1 cellular context compared by ENCODE assay signal in the genomic region with DNA sequence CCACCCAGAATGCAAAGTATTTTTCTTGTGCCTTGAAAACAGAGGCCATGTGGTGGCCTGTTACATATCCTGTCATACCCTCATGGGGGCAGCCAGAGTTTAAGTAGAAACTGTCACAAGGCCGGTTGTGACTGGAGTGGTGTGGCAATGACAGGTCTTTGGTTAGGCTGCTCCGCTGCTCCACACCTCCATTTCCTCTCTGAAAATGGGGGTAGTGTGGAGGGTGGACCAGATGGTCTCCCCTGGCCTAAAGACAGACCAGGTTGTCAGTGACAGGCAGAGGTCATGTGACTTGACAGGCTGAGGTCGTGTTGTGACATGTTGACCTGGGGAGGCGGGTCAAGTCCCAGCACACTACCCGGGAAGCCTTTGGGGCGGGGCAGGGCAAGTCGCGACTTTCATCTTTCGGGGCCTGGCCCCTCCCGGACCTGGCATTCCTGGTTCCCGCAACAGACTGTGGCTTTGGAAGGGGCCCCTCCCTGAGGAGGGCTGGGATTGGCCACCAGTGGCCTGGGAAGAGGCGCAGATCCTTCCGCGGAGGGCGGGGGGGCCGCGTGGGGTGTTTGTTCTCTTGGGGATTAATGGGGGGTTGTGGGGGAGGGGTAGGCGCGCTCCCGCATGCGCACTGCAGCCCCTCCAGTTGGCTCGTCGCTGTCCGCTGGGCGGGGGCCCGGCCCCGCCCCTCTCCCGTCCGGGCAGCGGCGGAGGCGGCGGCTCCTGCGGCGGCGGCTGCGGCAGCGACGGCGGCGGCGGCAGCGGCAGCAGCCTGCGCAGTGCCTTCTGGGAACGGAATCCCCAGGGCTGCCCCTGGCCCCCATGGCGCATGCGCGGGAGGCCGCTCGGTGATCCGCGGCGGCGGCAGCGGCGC.
TF ChIP-seq lines count a peak whose summit lies in the region.

Gene MBD6 (plus strand): TSS at position 806 of the 868 bp plus-strand sequence. CDS start 1,480 bp downstream, outside the sequence.

TF ChIP-seq in HepG2, 621 proteins besides CTCF, POLR2A, EP300 and RAD21 (continued from another document and continues in another):
- TF ChIP-seq, protein P1, sequence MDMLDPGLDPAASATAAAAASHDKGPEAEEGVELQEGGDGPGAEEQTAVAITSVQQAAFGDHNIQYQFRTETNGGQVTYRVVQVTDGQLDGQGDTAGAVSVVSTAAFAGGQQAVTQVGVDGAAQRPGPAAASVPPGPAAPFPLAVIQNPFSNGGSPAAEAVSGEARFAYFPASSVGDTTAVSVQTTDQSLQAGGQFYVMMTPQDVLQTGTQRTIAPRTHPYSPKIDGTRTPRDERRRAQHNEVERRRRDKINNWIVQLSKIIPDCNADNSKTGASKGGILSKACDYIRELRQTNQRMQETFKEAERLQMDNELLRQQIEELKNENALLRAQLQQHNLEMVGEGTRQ (IDR thresholded peaks at IDR 0.05; ENCODE audit: low read depth, low read length) = peak; percentile 83
- TF ChIP-seq, protein P1 (CRISPR knock-in tag; IDR thresholded peaks at IDR 0.05; ENCODE audit: borderline replicate concordance) = peak; percentile 85; the same call in 1 of the 2 replicates
- TF ChIP-seq ZBTB25 (CRISPR knock-in tag; IDR thresholded peaks at IDR 0.05) (peak; percentile 100), RBM22 (optimal IDR thresholded peaks at IDR 0.05; ENCODE audit: low read length) (no peak), HNRNPH1 (optimal IDR thresholded peaks at IDR 0.05; ENCODE audit: low read depth, low read length) (peak; percentile 34), TAF1 (CRISPR knock-in tag; IDR thresholded peaks at IDR 0.05) (peak; percentile 60; the same call in 1 of the 2 replicates), ZNF761 (CRISPR knock-in tag; conservative IDR thresholded peaks at IDR 0.05) (0 out of 2 replicates have a peak, but pooled peaks have one; percentile 41), HDAC6 (IDR thresholded peaks at IDR 0.05; ENCODE audit: low read depth, low read length) (no peak), GATAD2A (CRISPR knock-in tag; IDR thresholded peaks at IDR 0.05) (peak; percentile 65; the same call in 1 of the 2 replicates), THAP11 (CRISPR knock-in tag; IDR thresholded peaks at IDR 0.05) (peak; percentile 69), RBAK (CRISPR knock-in tag; IDR thresholded peaks at IDR 0.05) (no peak), ZNF276 (CRISPR knock-in tag; IDR thresholded peaks at IDR 0.05; ENCODE audit: low read depth) (peak; percentile 69; the same call in 1 of the 2 replicates), ZNF121 (CRISPR knock-in tag; IDR thresholded peaks at IDR 0.05) (0 out of 2 replicates have a peak, but pooled peaks have one; percentile 31), JUN (CRISPR knock-in tag; IDR thresholded peaks at IDR 0.05) (no peak), SMAD3 (CRISPR knock-in tag; IDR thresholded peaks at IDR 0.05) (peak; percentile 41; the same call in 1 of the 2 replicates), ZNF17 (CRISPR knock-in tag; IDR thresholded peaks at IDR 0.05) (no peak), NCOR1 (IDR thresholded peaks at IDR 0.05; ENCODE audit: borderline replicate concordance, low read length) (peak; percentile 74; the same call in 1 of the 2 replicates), SMYD3 (CRISPR knock-in tag; IDR thresholded peaks at IDR 0.05) (no peak), ZNF224 (CRISPR knock-in tag; IDR thresholded peaks at IDR 0.05) (no peak), ZNF256 (CRISPR knock-in tag; conservative IDR thresholded peaks at IDR 0.05) (no peak), ZFAT (CRISPR knock-in tag; conservative IDR thresholded peaks at IDR 0.05) (no peak), ZBTB39 (CRISPR knock-in tag; IDR thresholded peaks at IDR 0.05) (0 out of 2 replicates have a peak, but pooled peaks have one; percentile 48), SRSF9 (IDR thresholded peaks at IDR 0.05; ENCODE audit: borderline replicate concordance, insufficient read depth, low read depth, low read length, poor library complexity, severe bottlenecking) (no peak), POGK (CRISPR knock-in tag; conservative IDR thresholded peaks at IDR 0.05) (peak; percentile 66; the same call in 1 of the 2 replicates), SP2 (CRISPR knock-in tag; IDR thresholded peaks at IDR 0.05) (peak; percentile 59)
- TF ChIP-seq, protein P2, sequence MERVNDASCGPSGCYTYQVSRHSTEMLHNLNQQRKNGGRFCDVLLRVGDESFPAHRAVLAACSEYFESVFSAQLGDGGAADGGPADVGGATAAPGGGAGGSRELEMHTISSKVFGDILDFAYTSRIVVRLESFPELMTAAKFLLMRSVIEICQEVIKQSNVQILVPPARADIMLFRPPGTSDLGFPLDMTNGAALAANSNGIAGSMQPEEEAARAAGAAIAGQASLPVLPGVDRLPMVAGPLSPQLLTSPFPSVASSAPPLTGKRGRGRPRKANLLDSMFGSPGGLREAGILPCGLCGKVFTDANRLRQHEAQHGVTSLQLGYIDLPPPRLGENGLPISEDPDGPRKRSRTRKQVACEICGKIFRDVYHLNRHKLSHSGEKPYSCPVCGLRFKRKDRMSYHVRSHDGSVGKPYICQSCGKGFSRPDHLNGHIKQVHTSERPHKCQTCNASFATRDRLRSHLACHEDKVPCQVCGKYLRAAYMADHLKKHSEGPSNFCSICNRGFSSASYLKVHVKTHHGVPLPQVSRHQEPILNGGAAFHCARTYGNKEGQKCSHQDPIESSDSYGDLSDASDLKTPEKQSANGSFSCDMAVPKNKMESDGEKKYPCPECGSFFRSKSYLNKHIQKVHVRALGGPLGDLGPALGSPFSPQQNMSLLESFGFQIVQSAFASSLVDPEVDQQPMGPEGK (CRISPR knock-in tag; IDR thresholded peaks at IDR 0.05) = peak; percentile 98
- TF ChIP-seq, protein P3, sequence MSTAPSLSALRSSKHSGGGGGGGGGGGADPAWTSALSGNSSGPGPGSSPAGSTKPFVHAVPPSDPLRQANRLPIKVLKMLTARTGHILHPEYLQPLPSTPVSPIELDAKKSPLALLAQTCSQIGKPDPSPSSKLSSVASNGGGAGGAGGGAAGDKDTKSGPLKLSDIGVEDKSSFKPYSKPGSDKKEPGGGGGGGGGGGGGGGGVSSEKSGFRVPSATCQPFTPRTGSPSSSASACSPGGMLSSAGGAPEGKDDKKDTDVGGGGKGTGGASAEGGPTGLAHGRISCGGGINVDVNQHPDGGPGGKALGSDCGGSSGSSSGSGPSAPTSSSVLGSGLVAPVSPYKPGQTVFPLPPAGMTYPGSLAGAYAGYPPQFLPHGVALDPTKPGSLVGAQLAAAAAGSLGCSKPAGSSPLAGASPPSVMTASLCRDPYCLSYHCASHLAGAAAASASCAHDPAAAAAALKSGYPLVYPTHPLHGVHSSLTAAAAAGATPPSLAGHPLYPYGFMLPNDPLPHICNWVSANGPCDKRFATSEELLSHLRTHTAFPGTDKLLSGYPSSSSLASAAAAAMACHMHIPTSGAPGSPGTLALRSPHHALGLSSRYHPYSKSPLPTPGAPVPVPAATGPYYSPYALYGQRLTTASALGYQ (CRISPR knock-in tag; IDR thresholded peaks at IDR 0.05) = peak; percentile 69; the same call in 1 of the 2 replicates
- TF ChIP-seq, protein P4, sequence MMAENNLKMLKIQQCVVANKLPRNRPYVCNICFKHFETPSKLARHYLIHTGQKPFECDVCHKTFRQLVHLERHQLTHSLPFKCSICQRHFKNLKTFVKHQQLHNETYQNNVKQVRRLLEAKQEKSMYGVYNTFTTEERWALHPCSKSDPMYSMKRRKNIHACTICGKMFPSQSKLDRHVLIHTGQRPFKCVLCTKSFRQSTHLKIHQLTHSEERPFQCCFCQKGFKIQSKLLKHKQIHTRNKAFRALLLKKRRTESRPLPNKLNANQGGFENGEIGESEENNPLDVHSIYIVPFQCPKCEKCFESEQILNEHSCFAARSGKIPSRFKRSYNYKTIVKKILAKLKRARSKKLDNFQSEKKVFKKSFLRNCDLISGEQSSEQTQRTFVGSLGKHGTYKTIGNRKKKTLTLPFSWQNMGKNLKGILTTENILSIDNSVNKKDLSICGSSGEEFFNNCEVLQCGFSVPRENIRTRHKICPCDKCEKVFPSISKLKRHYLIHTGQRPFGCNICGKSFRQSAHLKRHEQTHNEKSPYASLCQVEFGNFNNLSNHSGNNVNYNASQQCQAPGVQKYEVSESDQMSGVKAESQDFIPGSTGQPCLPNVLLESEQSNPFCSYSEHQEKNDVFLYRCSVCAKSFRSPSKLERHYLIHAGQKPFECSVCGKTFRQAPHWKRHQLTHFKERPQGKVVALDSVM (CRISPR knock-in tag; IDR thresholded peaks at IDR 0.05) = no peak
- TF ChIP-seq, protein P5, sequence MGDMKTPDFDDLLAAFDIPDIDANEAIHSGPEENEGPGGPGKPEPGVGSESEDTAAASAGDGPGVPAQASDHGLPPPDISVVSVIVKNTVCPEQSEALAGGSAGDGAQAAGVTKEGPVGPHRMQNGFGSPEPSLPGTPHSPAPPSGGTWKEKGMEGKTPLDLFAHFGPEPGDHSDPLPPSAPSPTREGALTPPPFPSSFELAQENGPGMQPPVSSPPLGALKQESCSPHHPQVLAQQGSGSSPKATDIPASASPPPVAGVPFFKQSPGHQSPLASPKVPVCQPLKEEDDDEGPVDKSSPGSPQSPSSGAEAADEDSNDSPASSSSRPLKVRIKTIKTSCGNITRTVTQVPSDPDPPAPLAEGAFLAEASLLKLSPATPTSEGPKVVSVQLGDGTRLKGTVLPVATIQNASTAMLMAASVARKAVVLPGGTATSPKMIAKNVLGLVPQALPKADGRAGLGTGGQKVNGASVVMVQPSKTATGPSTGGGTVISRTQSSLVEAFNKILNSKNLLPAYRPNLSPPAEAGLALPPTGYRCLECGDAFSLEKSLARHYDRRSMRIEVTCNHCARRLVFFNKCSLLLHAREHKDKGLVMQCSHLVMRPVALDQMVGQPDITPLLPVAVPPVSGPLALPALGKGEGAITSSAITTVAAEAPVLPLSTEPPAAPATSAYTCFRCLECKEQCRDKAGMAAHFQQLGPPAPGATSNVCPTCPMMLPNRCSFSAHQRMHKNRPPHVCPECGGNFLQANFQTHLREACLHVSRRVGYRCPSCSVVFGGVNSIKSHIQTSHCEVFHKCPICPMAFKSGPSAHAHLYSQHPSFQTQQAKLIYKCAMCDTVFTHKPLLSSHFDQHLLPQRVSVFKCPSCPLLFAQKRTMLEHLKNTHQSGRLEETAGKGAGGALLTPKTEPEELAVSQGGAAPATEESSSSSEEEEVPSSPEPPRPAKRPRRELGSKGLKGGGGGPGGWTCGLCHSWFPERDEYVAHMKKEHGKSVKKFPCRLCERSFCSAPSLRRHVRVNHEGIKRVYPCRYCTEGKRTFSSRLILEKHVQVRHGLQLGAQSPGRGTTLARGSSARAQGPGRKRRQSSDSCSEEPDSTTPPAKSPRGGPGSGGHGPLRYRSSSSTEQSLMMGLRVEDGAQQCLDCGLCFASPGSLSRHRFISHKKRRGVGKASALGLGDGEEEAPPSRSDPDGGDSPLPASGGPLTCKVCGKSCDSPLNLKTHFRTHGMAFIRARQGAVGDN (CRISPR knock-in tag; IDR thresholded peaks at IDR 0.05) = peak; percentile 85
- TF ChIP-seq, protein P6, sequence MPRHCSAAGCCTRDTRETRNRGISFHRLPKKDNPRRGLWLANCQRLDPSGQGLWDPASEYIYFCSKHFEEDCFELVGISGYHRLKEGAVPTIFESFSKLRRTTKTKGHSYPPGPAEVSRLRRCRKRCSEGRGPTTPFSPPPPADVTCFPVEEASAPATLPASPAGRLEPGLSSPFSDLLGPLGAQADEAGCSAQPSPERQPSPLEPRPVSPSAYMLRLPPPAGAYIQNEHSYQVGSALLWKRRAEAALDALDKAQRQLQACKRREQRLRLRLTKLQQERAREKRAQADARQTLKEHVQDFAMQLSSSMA (CRISPR knock-in tag; IDR thresholded peaks at IDR 0.05) = no peak; the same call in 1 of the 2 replicates
